In genomic region chr6:47456536-47456975, GRCh38 we compare ENCODE assay signal across 20 cellular contexts.
"Had no signal": no experiment of that assay in that cellular context is flagged by ENCODE, and none has a peak within 500 bp of the region (broad histone marks: within the 10 kb centered on the region; RNA-seq: fewer than 3 reads in every experiment).

No MANE protein-coding gene starts in this region.

- H3K4me1 Mint-ChIP-seq: activated naive CD8-positive, alpha-beta T cell treated with anti-CD3 and anti-CD28 coated beads for 36 hours had no signal

- H3K27me3 Mint-ChIP-seq: activated B cell treated with CpG ODN at 0.5 μM for 24 hours; activated CD4-positive, alpha-beta memory T cell treated with anti-CD3 and anti-CD28 coated beads for 36 hours; activated naive CD8-positive, alpha-beta T cell treated with anti-CD3 and anti-CD28 coated beads for 36 hours; stimulated activated memory B cell treated with anti-CD40 and anti-IgM and Interleukin-4, amounts not matched to agents 10 μg/mL and 1 μg/mL and 100 μg/mL, for 72 hours; type B pancreatic cell had no signal

- H3K9me3 Mint-ChIP-seq: activated B cell treated with CpG ODN at 0.5 μM for 24 hours; activated CD4-positive, alpha-beta memory T cell treated with anti-CD3 and anti-CD28 coated beads for 36 hours; activated naive CD8-positive, alpha-beta T cell treated with anti-CD3 and anti-CD28 coated beads for 36 hours; dendritic cell treated with granulocyte-macrophage colony-stimulating factor and Interleukin-4, amounts not matched to agents 40 ng/mL and 50 ng/mL, for 4 days; stimulated activated memory B cell treated with anti-CD40 and anti-IgM and Interleukin-4, amounts not matched to agents 10 μg/mL and 1 μg/mL and 100 μg/mL, for 72 hours; type B pancreatic cell had no signal

- H3K36me3 Mint-ChIP-seq: activated CD4-positive, alpha-beta memory T cell treated with anti-CD3 and anti-CD28 coated beads for 36 hours; activated naive CD8-positive, alpha-beta T cell treated with anti-CD3 and anti-CD28 coated beads for 36 hours; stimulated activated memory B cell treated with anti-CD40 and anti-IgM and Interleukin-4, amounts not matched to agents 10 μg/mL and 1 μg/mL and 100 μg/mL, for 72 hours; type B pancreatic cell had no signal

- H3K27ac Mint-ChIP-seq: activated B cell treated with CpG ODN at 0.5 μM for 24 hours; activated CD4-positive, alpha-beta memory T cell treated with anti-CD3 and anti-CD28 coated beads for 36 hours; activated naive CD8-positive, alpha-beta T cell treated with anti-CD3 and anti-CD28 coated beads for 36 hours; dendritic cell treated with granulocyte-macrophage colony-stimulating factor and Interleukin-4, amounts not matched to agents 40 ng/mL and 50 ng/mL, for 4 days; stimulated activated memory B cell treated with anti-CD40 and anti-IgM and Interleukin-4, amounts not matched to agents 10 μg/mL and 1 μg/mL and 100 μg/mL, for 72 hours; type B pancreatic cell had no signal

- ATAC-seq: gastroesophageal sphincter; heart left ventricle; stimulated activated memory B cell treated with anti-CD40 and anti-IgM and Interleukin-4, amounts not matched to agents 10 μg/mL and 1 μg/mL and 100 μg/mL, for 72 hours had no signal

- H3K4me3 Mint-ChIP-seq: activated B cell treated with CpG ODN at 0.5 μM for 24 hours; activated CD4-positive, alpha-beta memory T cell treated with anti-CD3 and anti-CD28 coated beads for 36 hours; activated naive CD8-positive, alpha-beta T cell treated with anti-CD3 and anti-CD28 coated beads for 36 hours; dendritic cell treated with granulocyte-macrophage colony-stimulating factor and Interleukin-4, amounts not matched to agents 40 ng/mL and 50 ng/mL, for 4 days; stimulated activated memory B cell treated with anti-CD40 and anti-IgM and Interleukin-4, amounts not matched to agents 10 μg/mL and 1 μg/mL and 100 μg/mL, for 72 hours; type B pancreatic cell had no signal

- DNase-seq: activated B cell treated with CpG ODN at 0.5 μM for 24 hours; activated CD4-positive, alpha-beta memory T cell treated with anti-CD3 and anti-CD28 coated beads for 36 hours; activated CD4-positive, alpha-beta T cell treated with anti-CD3 and anti-CD28 coated beads for 4 hours; activated naive CD8-positive, alpha-beta T cell treated with anti-CD3 and anti-CD28 coated beads for 36 hours; activated T-cell treated with anti-CD3 and anti-CD28 coated beads for 4 hours; amniotic stem cell; effector memory CD4-positive, alpha-beta T cell; heart left ventricle; kidney glomerular epithelial cell; left ventricle myocardium inferior; mammary epithelial cell; occipital lobe; posterior cingulate gyrus; spleen; stimulated activated CD4-positive, alpha-beta T cell treated with anti-CD3 and anti-CD28 coated beads, Interleukin-4, amount 100 ng/mL, for 4 hours; testis had no signal
